Comparison of ENCODE assay signal across 8 cellular contexts in the genomic region with DNA sequence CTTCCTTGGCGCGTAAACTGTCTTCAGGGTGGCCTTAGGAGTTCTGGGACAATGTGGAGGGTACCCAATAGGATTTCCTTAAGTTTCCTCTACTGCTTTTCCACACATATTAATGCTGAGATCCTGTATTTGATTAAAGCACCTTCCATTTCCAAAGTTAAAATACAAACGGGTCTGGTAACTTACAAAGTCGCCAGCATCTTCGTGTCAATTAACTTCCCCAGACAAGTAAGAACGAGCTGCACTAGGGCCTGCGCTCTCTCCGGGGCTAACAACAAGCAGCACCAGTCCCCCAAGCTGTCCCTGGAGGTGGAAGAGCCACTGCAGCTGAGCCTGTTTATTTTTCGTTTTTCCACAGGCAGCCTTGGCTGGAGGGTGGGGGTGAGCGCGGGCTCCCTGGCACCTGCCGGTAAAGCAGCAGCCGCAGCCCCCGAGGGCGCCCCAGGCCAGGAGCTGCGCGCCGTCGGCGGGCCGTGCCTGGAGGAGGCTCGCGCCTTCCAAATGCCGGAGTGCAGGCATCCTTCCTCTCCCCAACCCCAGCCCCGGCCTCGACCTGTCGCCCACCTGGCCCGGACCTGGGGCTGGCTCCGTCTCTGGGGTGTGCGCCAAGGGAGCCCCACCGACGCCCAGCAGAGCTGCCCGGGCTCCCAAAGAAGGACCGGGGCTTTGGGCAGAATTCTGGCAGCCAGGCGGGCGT.
A peak's percentile ranks its signal among the peaks of the same experiment; 100 is the strongest.
DNase-seq lines count a peak whose midpoint lies in the region; ATAC-seq and TF ChIP-seq lines count a peak whose summit lies in the region.

No MANE protein-coding gene starts in this region.

- intact Hi-C loops in Right ventricle myocardium inferior (cut with DNase I): no loop called here
- intact Hi-C loops in cardiac septum (cut with DNase I): loop anchor here (10.0 kb wide), 1 partner anchor 102 kb away; no protein-coding TSS in a partner anchor
- intact Hi-C loops in left lung (cut with DNase I): no loop called here
- intact Hi-C loops in uterus (cut with DNase I; ENCODE audit: low total_unique reads): no loop called here

- H3K27me3 ChIP-seq in left lung: peaks cover 22 to 83% of the 10 kb centered on the region in 2 donors
- H3K27me3 ChIP-seq in uterus: no peaks in the 10 kb centered on the region

- peak overlapping the region; percentile 63 for H3K4me3 Mint-ChIP-seq in WTC11

- no peak for TF ChIP-seq POLR2A in uterus (IDR thresholded peaks at IDR 0.05)

- peak overlapping the region; percentile 28 to 35 for H3K4me3 ChIP-seq in left lung
- peak overlapping the region; percentile 38 to 65 for H3K4me3 ChIP-seq in uterus

- H3K36me3 ChIP-seq in left lung: no peaks in the 10 kb centered on the region
- H3K36me3 ChIP-seq in uterus: no peaks in the 10 kb centered on the region

- H3K36me3 Mint-ChIP-seq in WTC11: no peaks in the 10 kb centered on the region

- TF ChIP-seq CTCF in WTC11 (IDR thresholded peaks at IDR 0.05): no peak
- TF ChIP-seq CTCF in left lung (IDR thresholded peaks at IDR 0.05): no peak
- TF ChIP-seq CTCF in uterus (IDR thresholded peaks at IDR 0.05): no peak

- POLR2A ChIA-PET in WTC11 (lab: Charles Lee): no interaction called here

- peaks cover 55% of the 10 kb centered on the region for H3K27me3 Mint-ChIP-seq in WTC11 (ENCODE audit: low read depth)

- ATAC-seq in Right ventricle myocardium inferior: peak; percentile 13
- ATAC-seq in HG02970 (IDR thresholded peaks at IDR 0.05; ENCODE audit: low FRiP score, unreplicated experiment): peak; percentile 18
- peak; percentile 49 for ATAC-seq in WTC11
- no peak for ATAC-seq in left lung

- DNase-seq in Right ventricle myocardium inferior (ENCODE audit: missing footprints) (no peak), cardiac septum (ENCODE audit: low spot score) (no peak), WTC11 (ENCODE audit: low spot score) (peak; percentile 29), left lung (peak in 1 of 2 donors; percentile 76), uterus (peak in 1 of 2 donors; percentile 17), NCI-H1694 (lab: John Stamatoyannopoulos, UW) (no peak)
- DNase-seq in NK-92 treated with Interleukin-12 subunit alpha and Interleukin-12 subunit beta, amount 100 ng/mL, for 24 hours (lab: John Stamatoyannopoulos, UW): no peak

- no peak overlapping the region for H3K27ac Mint-ChIP-seq in WTC11

- H3K4me1 Mint-ChIP-seq in WTC11: peaks cover 31% of the 10 kb centered on the region

- CTCF ChIA-PET in WTC11 (lab: Charles Lee): interaction anchor here (0.5 to 3.5 kb wide), 7 partner anchors 38 to 478 kb away, joined by 3 to 27 read pairs (median 3); no protein-coding TSS in a partner anchor

- H3K27ac ChIP-seq in left lung (no peak overlapping the region), uterus (peak overlapping the region; percentile 25 to 53)

- H3K9me3 ChIP-seq in left lung (no peaks in the 10 kb centered on the region), uterus (no peaks in the 10 kb centered on the region)

- H3K4me1 ChIP-seq in left lung (peaks cover 4 to 15% of the 10 kb centered on the region in 2 donors), uterus (no peaks in the 10 kb centered on the region)

- no peaks in the 10 kb centered on the region for H3K9me3 Mint-ChIP-seq in WTC11

TF ChIP-seq in WTC11, 78 proteins besides CTCF, POLR2A, EP300 and RAD21:
- TF ChIP-seq MAX (CRISPR knock-in tag; IDR thresholded peaks at IDR 0.05) (0 out of 2 replicates have a peak, but pooled peaks have one; percentile 24), MYBL2 (CRISPR knock-in tag; IDR thresholded peaks at IDR 0.05) (no peak; the same call in 1 of the 2 replicates), HMGXB4 (CRISPR knock-in tag; IDR thresholded peaks at IDR 0.05) (peak; percentile 61; the same call in 1 of the 2 replicates), FOXP1 (CRISPR knock-in tag; IDR thresholded peaks at IDR 0.05; ENCODE audit: borderline replicate concordance) (0 out of 2 replicates have a peak, but pooled peaks have one; percentile 40)

Comparison
In these comparisons a context has a peak if more than half of its experiments do, and no peak if none do; other contexts are left out.
1. H3K27ac ChIP-seq: peak in uterus (2 of 2); none in left lung (0 of 2).